10 cellular contexts compared by ENCODE assay signal in the genomic region with DNA sequence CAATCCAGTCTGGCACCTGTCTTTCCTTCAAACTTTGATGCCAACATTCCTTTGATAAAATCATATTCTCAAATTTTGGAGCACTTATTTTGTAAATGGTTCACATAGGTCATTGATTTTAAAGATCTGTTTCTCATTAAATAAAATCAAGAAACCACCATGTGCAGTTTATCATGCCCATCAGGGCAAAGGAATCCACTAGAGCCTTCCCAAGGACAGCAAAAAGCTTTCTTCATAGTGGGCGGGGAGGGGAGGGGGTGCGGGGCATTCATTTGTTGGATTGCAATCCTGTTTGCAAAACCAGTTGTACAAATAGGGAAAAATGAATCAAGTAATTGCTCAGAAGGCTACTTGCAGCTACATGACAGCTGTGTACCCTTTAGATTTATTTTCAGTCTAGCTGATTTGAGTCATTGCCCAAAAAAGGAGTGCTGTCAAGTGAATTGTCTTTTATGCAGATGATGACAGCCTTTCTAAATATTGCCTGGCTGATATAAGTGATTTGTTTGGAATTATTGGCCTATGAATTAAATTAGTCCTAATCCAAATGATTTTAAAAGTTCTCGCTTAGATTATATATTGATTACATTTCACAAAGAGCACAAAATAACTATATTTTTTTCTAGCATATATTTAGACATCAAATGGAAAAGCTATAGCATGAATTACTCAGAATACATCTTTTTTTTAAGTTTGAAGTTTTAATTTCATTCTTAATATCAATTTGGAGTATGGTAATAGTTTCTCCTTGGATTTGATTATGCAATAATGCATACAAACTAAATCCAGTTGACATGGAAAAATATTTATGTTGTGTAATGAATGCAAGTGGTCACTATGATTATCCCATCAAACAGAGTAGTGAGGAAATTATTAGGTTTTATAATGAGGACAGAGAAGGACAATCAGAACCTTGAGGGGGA. TPM values are rescaled to one million over a fixed set of nuclear protein-coding genes. Genes with fewer than 3 reads are reported as not detected.
DNase-seq lines count a peak whose midpoint lies in the region; ATAC-seq and TF ChIP-seq lines count a peak whose summit lies in the region.
"Had no signal": no experiment of that assay in that cellular context is flagged by ENCODE, and none has a peak within 500 bp of the region (broad histone marks: within the 10 kb centered on the region; RNA-seq: fewer than 3 reads in every experiment).

No MANE protein-coding gene starts in this region.

- no peaks in the 10 kb centered on the region for H3K36me3 ChIP-seq in upper lobe of right lung
- no peaks in the 10 kb centered on the region for H3K36me3 ChIP-seq in neural progenitor cell

- H3K27me3 ChIP-seq in upper lobe of right lung, result no peaks in the 10 kb centered on the region
- H3K27me3 ChIP-seq in neural progenitor cell, result no peaks in the 10 kb centered on the region

- H3K36me3 Mint-ChIP-seq in neural progenitor cell, result peaks cover 10% of the 10 kb centered on the region
- H3K36me3 Mint-ChIP-seq: natural killer cell treated with Interleukin-12 subunit alpha and Interleukin-12 subunit beta and Interleukin-15 and Interleukin-18, amount 100 ng/mL, for 72 hours had no signal

- no peaks in the 10 kb centered on the region for H3K27me3 Mint-ChIP-seq in neural progenitor cell (ENCODE audit: insufficient read depth, low read depth)
- H3K27me3 Mint-ChIP-seq: natural killer cell treated with Interleukin-12 subunit alpha and Interleukin-12 subunit beta and Interleukin-15 and Interleukin-18, amount 100 ng/mL, for 72 hours had no signal

- H3K27ac Mint-ChIP-seq in neural progenitor cell, result no peak overlapping the region

- intact Hi-C loops in Right ventricle myocardium superior (cut with DNase I) (no loop called here), cardiac septum (cut with DNase I) (no loop called here), upper lobe of right lung (cut with DNase I) (no loop called here)

- H3K4me3 Mint-ChIP-seq in neural progenitor cell, result no peak overlapping the region
- H3K4me3 Mint-ChIP-seq: natural killer cell treated with Interleukin-12 subunit alpha and Interleukin-12 subunit beta and Interleukin-15 and Interleukin-18, amount 100 ng/mL, for 72 hours had no signal

- no peaks in the 10 kb centered on the region for H3K9me3 Mint-ChIP-seq in neural progenitor cell
- H3K9me3 Mint-ChIP-seq: natural killer cell treated with Interleukin-12 subunit alpha and Interleukin-12 subunit beta and Interleukin-15 and Interleukin-18, amount 100 ng/mL, for 72 hours had no signal

- H3F3A ChIP-seq in neural progenitor cell (ENCODE audit: low read depth), result no peaks in the 10 kb centered on the region

- ATAC-seq in Right ventricle myocardium superior (ENCODE audit: poor library complexity) (peak; percentile 24), upper lobe of right lung (peak; percentile 54), HG02678 (IDR thresholded peaks at IDR 0.05; ENCODE audit: unreplicated experiment) (no peak), HG02885 (IDR thresholded peaks at IDR 0.05; ENCODE audit: poor library complexity, unreplicated experiment) (no peak)

- H3K9me3 ChIP-seq in upper lobe of right lung, result no peaks in the 10 kb centered on the region
- H3K9me3 ChIP-seq in neural progenitor cell (ENCODE audit: low read depth), result no peaks in the 10 kb centered on the region

- H3K4me1 ChIP-seq in upper lobe of right lung (peaks cover 37% of the 10 kb centered on the region), neural progenitor cell (no peaks in the 10 kb centered on the region)

- H3K27ac ChIP-seq in upper lobe of right lung, result no peak overlapping the region
- H3K27ac ChIP-seq in neural progenitor cell, result no peak overlapping the region

- H3K4me2 ChIP-seq in neural progenitor cell, result no peak overlapping the region

- H3K4me1 Mint-ChIP-seq in neural progenitor cell, result peaks cover 6% of the 10 kb centered on the region

- H2AFZ ChIP-seq in neural progenitor cell (replicated peaks), result no peak overlapping the region

- peaks cover 28% of the 10 kb centered on the region for H4K20me1 ChIP-seq in neural progenitor cell (ENCODE audit: low read depth)

- TF ChIP-seq CTCF in fibroblast of pulmonary artery (IDR thresholded peaks at IDR 0.05; ENCODE audit: low read length, missing control alignments), result no peak
- no peak for TF ChIP-seq CTCF in upper lobe of right lung (IDR thresholded peaks at IDR 0.05)
- TF ChIP-seq CTCF in neural progenitor cell (IDR thresholded peaks at IDR 0.05), result no peak

- DNase-seq in Right ventricle myocardium superior (no peak), cardiac septum (ENCODE audit: low spot score) (no peak), OCI-M1 (lab: John Stamatoyannopoulos, UW) (peak; percentile 80), fibroblast of pulmonary artery (ENCODE audit: low read depth) (peak; percentile 78), upper lobe of right lung (no peak), neural progenitor cell (ENCODE audit: low spot score) (no peak)
- DNase-seq: GF-D8 had no signal

- H3K4me3 ChIP-seq in fibroblast of pulmonary artery (replicated peaks; ENCODE audit: low read depth, low read length) (no peak overlapping the region), upper lobe of right lung (no peak overlapping the region), neural progenitor cell (no peak overlapping the region)

- no peak overlapping the region for H3K9ac ChIP-seq in neural progenitor cell

- peaks cover 77% of the 10 kb centered on the region for H3K79me2 ChIP-seq in neural progenitor cell (ENCODE audit: low read depth)

RNA-seq across cellular contexts. Expression of a gene that starts 23.2 kb away (rescaled TPM):
- total RNA-seq in Right ventricle myocardium superior, result 2.5 TPM
- total RNA-seq in cardiac septum, result 4.5 TPM
- total RNA-seq in upper lobe of right lung, result 22.3 TPM
- 28.4 and 37.3 TPM in 2 replicates for total RNA-seq in neural progenitor cell (ENCODE audit: low replicate concordance)

Comparison
In these comparisons a context has a peak if more than half of its experiments do, and no peak if none do; other contexts are left out.
1. ATAC-seq: peak in Right ventricle myocardium superior (single experiment) and upper lobe of right lung (single experiment); none in HG02678 (single experiment) and HG02885 (single experiment).
2. DNase-seq: peak in OCI-M1 (single experiment) and fibroblast of pulmonary artery (single experiment); none in Right ventricle myocardium superior (single experiment), cardiac septum (single experiment), upper lobe of right lung (single experiment) and neural progenitor cell (single experiment).